Comparison of ENCODE assay signal across 1 cellular context in genomic region chr10:3467052-3467906, GRCh38.
A peak's percentile ranks its signal among the peaks of the same experiment; 100 is the strongest.
TF ChIP-seq lines count a peak whose summit lies in the region.

No MANE protein-coding gene starts in this region.

TF ChIP-seq in HCT116, 20 proteins besides CTCF, POLR2A, EP300 and RAD21 (continued from another document):
- TF ChIP-seq, protein P1, sequence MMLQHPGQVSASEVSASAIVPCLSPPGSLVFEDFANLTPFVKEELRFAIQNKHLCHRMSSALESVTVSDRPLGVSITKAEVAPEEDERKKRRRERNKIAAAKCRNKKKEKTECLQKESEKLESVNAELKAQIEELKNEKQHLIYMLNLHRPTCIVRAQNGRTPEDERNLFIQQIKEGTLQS (IDR thresholded peaks at IDR 0.05), result no peak
- TF ChIP-seq POLR2AphosphoS5 (IDR thresholded peaks at IDR 0.05; ENCODE audit: low read depth, low read length) (no peak; the same call in none of the 2 replicates), JUND (IDR thresholded peaks at IDR 0.05) (peak; percentile 63; the same call in 1 of the 2 replicates), YY1 (IDR thresholded peaks at IDR 0.05; ENCODE audit: extremely low read depth, insufficient replicate concordance, low read depth, low read length) (peak; percentile 45), FOSL1 (IDR thresholded peaks at IDR 0.05; ENCODE audit: low read depth) (peak; percentile 59; the same call in 1 of the 2 replicates), EGR1 (IDR thresholded peaks at IDR 0.05; ENCODE audit: low read depth) (peak; percentile 60), TCF7L2 (IDR thresholded peaks at IDR 0.05; ENCODE audit: borderline replicate concordance, extremely low read depth, insufficient read depth, insufficient read length) (peak; percentile 64), ZFX (IDR thresholded peaks at IDR 0.05) (no peak), SP1 (IDR thresholded peaks at IDR 0.05; ENCODE audit: low read depth) (peak; percentile 48), CBX3 (IDR thresholded peaks at IDR 0.05; ENCODE audit: low read depth) (peak; percentile 98; the same call in 1 of the 2 replicates)
